25 cellular contexts compared by ENCODE assay signal in genomic region chr11:111524056-111524455, GRCh38. TPM values are rescaled to one million over a fixed set of nuclear protein-coding genes. Genes with fewer than 3 reads are reported as not detected.
"Had no signal": no experiment of that assay in that cellular context is flagged by ENCODE, and none has a peak within 500 bp of the region (broad histone marks: within the 10 kb centered on the region; RNA-seq: fewer than 3 reads in every experiment).

No MANE protein-coding gene starts in this region.

- H3K9me3 ChIP-seq: body of pancreas, gastrocnemius medialis, left ventricle myocardium inferior, thyroid gland had no signal

- ATAC-seq: body of pancreas, gastrocnemius medialis had no signal

- DNase-seq: activated CD4-positive, alpha-beta memory T cell treated with anti-CD3 and anti-CD28 coated beads for 36 hours; activated CD4-positive, alpha-beta T cell treated with anti-CD3 and anti-CD28 coated beads for 4 hours; activated naive CD4-positive, alpha-beta T cell treated with anti-CD3 and anti-CD28 coated beads, Interleukin-2, amount 50 U/mL, for 16 hours; activated T-cell treated with anti-CD3 and anti-CD28 coated beads, Interleukin-2, amount 50 U/mL, for 1 hour; amniotic stem cell; body of pancreas; caudate nucleus; erythroblast; gastrocnemius medialis; head of caudate nucleus; kidney; left ventricle myocardium inferior; occipital lobe; posterior cingulate gyrus; retina; stimulated activated CD4-positive, alpha-beta T cell treated with anti-CD3 and anti-CD28 coated beads, Interleukin-12 subunit alpha, Interleukin-12 subunit beta, amount 100 ng/mL, for 4 hours; stimulated activated naive CD4-positive, alpha-beta T cell treated with Interleukin-2 at 50 U/mL for 16 hours; thyroid gland had no signal

- FAIRE-seq: kidney, TTC549 had no signal

- H3K4me3 ChIP-seq: body of pancreas, gastrocnemius medialis, left ventricle myocardium inferior, thyroid gland had no signal

- H3K27ac ChIP-seq: body of pancreas, gastrocnemius medialis, left ventricle myocardium inferior, thyroid gland had no signal

- H3K4me1 ChIP-seq: body of pancreas, gastrocnemius medialis, left ventricle myocardium inferior, thyroid gland had no signal

- H3K36me3 ChIP-seq: gastrocnemius medialis, left ventricle myocardium inferior, thyroid gland had no signal

- H3K27me3 ChIP-seq: body of pancreas, gastrocnemius medialis, thyroid gland had no signal

RNA-seq across cellular contexts. Expression of gene HOATZ, which starts 9.5 kb away (rescaled TPM):
- total RNA-seq: activated CD4-positive, alpha-beta memory T cell treated with anti-CD3 and anti-CD28 coated beads for 36 hours; body of pancreas; dermis microvascular lymphatic vessel endothelial cell; gastrocnemius medialis; kidney; left ventricle myocardium inferior; mononuclear cell; occipital lobe; subcutaneous adipose tissue; T-helper 2 cell treated with Interferon-gamma antibody and Interleukin-4, amounts not matched to agents 100 ng/mL and 5 ng/mL, for 36 hours; thyroid gland; urinary bladder had no signal
- polyA plus RNA-seq: neural cell, urinary bladder had no signal

RNA-seq across cellular contexts. Expression of gene BTG4, which starts 11.9 kb away (rescaled TPM):
- total RNA-seq: activated CD4-positive, alpha-beta memory T cell treated with anti-CD3 and anti-CD28 coated beads for 36 hours; body of pancreas; dermis microvascular lymphatic vessel endothelial cell; gastrocnemius medialis; kidney; left ventricle myocardium inferior; mononuclear cell; occipital lobe; subcutaneous adipose tissue; T-helper 2 cell treated with Interferon-gamma antibody and Interleukin-4, amounts not matched to agents 100 ng/mL and 5 ng/mL, for 36 hours; thyroid gland; urinary bladder had no signal
- polyA plus RNA-seq: neural cell, urinary bladder had no signal

RNA-seq across cellular contexts. Expression of gene LAYN, which starts 16.5 kb away (rescaled TPM):
- polyA plus RNA-seq: neural cell had no signal
